8 cellular contexts compared by ENCODE assay signal in genomic region chr11:34345012-34345804, GRCh38. TPM values are rescaled to one million over a fixed set of nuclear protein-coding genes. Genes with fewer than 3 reads are reported as not detected.
DNase-seq lines count a peak whose midpoint lies in the region; ATAC-seq and TF ChIP-seq lines count a peak whose summit lies in the region.

No MANE protein-coding gene starts in this region.

- TF ChIP-seq CTCF in mammary epithelial cell (conservative IDR thresholded peaks at IDR 0.05 in 1 of 2, IDR thresholded peaks at IDR 0.05 in 1 of 2; ENCODE audit: extremely low read depth in 1 of 2, insufficient read depth in 1 of 2, low read depth in 1 of 2, low read length in 2 of 2) (no peak), WERI-Rb-1 (IDR thresholded peaks at IDR 0.05; ENCODE audit: low read depth, low read length) (no peak), GM20000 (IDR thresholded peaks at IDR 0.05; ENCODE audit: extremely low read depth, missing control alignments) (no peak)

- H3K9ac ChIP-seq in mammary epithelial cell (ENCODE audit: insufficient read depth, low read length) = no peak overlapping the region

- ATAC-seq in GM18502 (IDR thresholded peaks at IDR 0.05; ENCODE audit: poor library complexity, unreplicated experiment) (no peak), HG02571 (IDR thresholded peaks at IDR 0.05; ENCODE audit: unreplicated experiment) (no peak)

- H3K79me2 ChIP-seq in mammary epithelial cell (ENCODE audit: insufficient read depth, low read length) = peaks cover 15% of the 10 kb centered on the region

- no peaks in the 10 kb centered on the region; the same call in 1 of the 2 replicates for H3K27me3 ChIP-seq in MG63
- H3K27me3 ChIP-seq in mammary epithelial cell (ENCODE audit: insufficient read depth, low read length) = no peaks in the 10 kb centered on the region
- H3K27me3 ChIP-seq in WERI-Rb-1 (ENCODE audit: insufficient read depth, low read depth, severe bottlenecking) = no peaks in the 10 kb centered on the region

- no peak overlapping the region for H2AFZ ChIP-seq in mammary epithelial cell (ENCODE audit: low read depth, low read length)

- WGBS in mammary epithelial cell (ENCODE audit: low coverage, missing lambda C conversion rate) = 58% methylated on average over 8 of the region's 9 CpGs

- H3K27ac ChIP-seq in mammary epithelial cell (ENCODE audit: insufficient read depth, low read depth, low read length) (no peak overlapping the region), WERI-Rb-1 (no peak overlapping the region)

- no TSS peak for BruUV-seq in mammary epithelial cell (replicated peaks; lab: Mats Ljungman, UMichigan)

- peaks cover 37% of the 10 kb centered on the region for H3K4me1 ChIP-seq in mammary epithelial cell (ENCODE audit: insufficient read depth, low read length)

- no peaks in the 10 kb centered on the region for H4K20me1 ChIP-seq in mammary epithelial cell (ENCODE audit: insufficient read depth, low read length)

- dilution Hi-C loops in mammary epithelial cell (cut with HindIII; ENCODE audit: low sequenced_read_pairs) = no loop called here

- H3K9me3 ChIP-seq in MG63 (no peaks in the 10 kb centered on the region), mammary epithelial cell (replicated peaks; ENCODE audit: insufficient read depth, low read length) (no peaks in the 10 kb centered on the region), WERI-Rb-1 (ENCODE audit: severe bottlenecking) (no peaks in the 10 kb centered on the region)

- intact Hi-C loops in mammary epithelial cell (cut with micrococcal nuclease) = no loop called here

- H3K4me2 ChIP-seq in mammary epithelial cell (ENCODE audit: insufficient read depth, low read depth, low read length) = peak overlapping the region; percentile 44

- CTCF ChIA-PET in mammary epithelial cell (lab: Charles Lee; ENCODE audit: low non-redundant PET) = no interaction called here

- H3K36me3 ChIP-seq in MG63 (no peaks in the 10 kb centered on the region), mammary epithelial cell (ENCODE audit: insufficient read depth, low read length) (no peaks in the 10 kb centered on the region), WERI-Rb-1 (no peaks in the 10 kb centered on the region; the same call in 1 of the 2 replicates)

- in situ Hi-C loops in mammary epithelial cell (cut with MboI; ENCODE audit: low sequenced_read_pairs in 2 of 2) = no loop called here

- DNase-seq in GM03348 (ENCODE audit: low spot score) = peak; percentile 73
- DNase-seq in MG63 = peak; percentile 84
- peak; percentile 87 for DNase-seq in mammary epithelial cell
- DNase-seq in renal cortical epithelial cell (ENCODE audit: low read depth) = peak; percentile 96
- no peak for DNase-seq in WERI-Rb-1
- no peak for DNase-seq in GM20000 (ENCODE audit: low spot score)

- H3K4me3 ChIP-seq in MG63 (no peak overlapping the region), mammary epithelial cell (replicated peaks in 1 of 3; ENCODE audit: insufficient read depth in 1 of 3, low read depth in 2 of 3, low read length in 3 of 3) (no peak overlapping the region), WERI-Rb-1 (ENCODE audit: low read depth, low read length) (no peak overlapping the region)

RNA-seq across cellular contexts. Expression of gene ABTB2, which starts 12.6 kb away (rescaled TPM):
- 1.7 and 2.6 TPM in 2 replicates for total RNA-seq in MG63 (2014; rRNA removed; shearing (Covaris generic); ENCODE audit: low replicate concordance)
- total RNA-seq in mammary epithelial cell (1 to 10 TPM; 5.1 to 8.0 TPM), renal cortical epithelial cell (36.5 and 44.1 TPM in 2 replicates)
- 2.3 TPM for polyA plus RNA-seq in mammary epithelial cell
- 1.0 TPM for polyA minus RNA-seq in mammary epithelial cell

Comparison
In these comparisons a context has a peak if more than half of its experiments do, and no peak if none do; other contexts are left out.
1. DNase-seq: peak in GM03348 (single experiment), MG63 (single experiment), mammary epithelial cell (single experiment) and renal cortical epithelial cell (single experiment); none in WERI-Rb-1 (single experiment) and GM20000 (single experiment).